In genomic region chr12:131912526-131913274, GRCh38 we compare ENCODE assay signal across 1 cellular context.
TF ChIP-seq lines count a peak whose summit lies in the region.

No MANE protein-coding gene starts in this region.

TF ChIP-seq in HEK293, 187 proteins besides CTCF, POLR2A, EP300 and RAD21 (continued from another document):
- TF ChIP-seq, protein P1, sequence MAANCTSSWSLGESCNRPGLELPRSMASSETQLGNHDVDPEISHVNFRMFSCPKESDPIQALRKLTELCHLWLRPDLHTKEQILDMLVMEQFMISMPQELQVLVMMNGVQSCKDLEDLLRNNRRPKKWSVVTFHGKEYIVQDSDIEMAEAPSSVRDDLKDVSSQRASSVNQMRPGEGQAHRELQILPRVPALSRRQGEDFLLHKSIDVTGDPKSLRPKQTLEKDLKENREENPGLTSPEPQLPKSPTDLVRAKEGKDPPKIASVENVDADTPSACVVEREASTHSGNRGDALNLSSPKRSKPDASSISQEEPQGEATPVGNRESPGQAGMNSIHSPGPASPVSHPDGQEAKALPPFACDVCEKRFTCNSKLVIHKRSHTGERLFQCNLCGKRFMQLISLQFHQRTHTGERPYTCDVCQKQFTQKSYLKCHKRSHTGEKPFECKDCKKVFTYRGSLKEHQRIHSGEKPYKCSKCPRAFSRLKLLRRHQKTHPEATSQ (tag by site-specific recombination; IDR thresholded peaks at IDR 0.05), result no peak
- no peak for TF ChIP-seq MYNN (tag by site-specific recombination; IDR thresholded peaks at IDR 0.05; ENCODE audit: borderline replicate concordance)
- TF ChIP-seq ZNF354C (tag by site-specific recombination; IDR thresholded peaks at IDR 0.05; ENCODE audit: borderline replicate concordance, low read depth), result no peak
- TF ChIP-seq, protein P2, sequence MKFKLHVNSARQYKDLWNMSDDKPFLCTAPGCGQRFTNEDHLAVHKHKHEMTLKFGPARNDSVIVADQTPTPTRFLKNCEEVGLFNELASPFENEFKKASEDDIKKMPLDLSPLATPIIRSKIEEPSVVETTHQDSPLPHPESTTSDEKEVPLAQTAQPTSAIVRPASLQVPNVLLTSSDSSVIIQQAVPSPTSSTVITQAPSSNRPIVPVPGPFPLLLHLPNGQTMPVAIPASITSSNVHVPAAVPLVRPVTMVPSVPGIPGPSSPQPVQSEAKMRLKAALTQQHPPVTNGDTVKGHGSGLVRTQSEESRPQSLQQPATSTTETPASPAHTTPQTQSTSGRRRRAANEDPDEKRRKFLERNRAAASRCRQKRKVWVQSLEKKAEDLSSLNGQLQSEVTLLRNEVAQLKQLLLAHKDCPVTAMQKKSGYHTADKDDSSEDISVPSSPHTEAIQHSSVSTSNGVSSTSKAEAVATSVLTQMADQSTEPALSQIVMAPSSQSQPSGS (tag by site-specific recombination; IDR thresholded peaks at IDR 0.05; ENCODE audit: low read depth), result no peak
- no peak for TF ChIP-seq ZNF623 (tag by site-specific recombination; IDR thresholded peaks at IDR 0.05)
- TF ChIP-seq KLF1 (tag by site-specific recombination; IDR thresholded peaks at IDR 0.05), result peak; percentile 49; the same call in 1 of the 2 replicates
- TF ChIP-seq ZSCAN18 (tag by site-specific recombination; IDR thresholded peaks at IDR 0.05), result no peak
- no peak for TF ChIP-seq ZNF423 (tag by site-specific recombination; IDR thresholded peaks at IDR 0.05)
- TF ChIP-seq KLF7 (tag by site-specific recombination; IDR thresholded peaks at IDR 0.05; ENCODE audit: borderline replicate concordance), result no peak
- TF ChIP-seq ZNF274 (IDR thresholded peaks at IDR 0.05; ENCODE audit: low read length), result no peak
- no peak for TF ChIP-seq ZNF274 (tag by site-specific recombination; IDR thresholded peaks at IDR 0.05; ENCODE audit: borderline replicate concordance)
- no peak for TF ChIP-seq ZNF48 (tag by site-specific recombination; IDR thresholded peaks at IDR 0.05)
- TF ChIP-seq KLF8 (tag by site-specific recombination; IDR thresholded peaks at IDR 0.05), result no peak
- TF ChIP-seq ZNF514 (tag by site-specific recombination; IDR thresholded peaks at IDR 0.05), result no peak
- TF ChIP-seq ZNF621 (tag by site-specific recombination; IDR thresholded peaks at IDR 0.05), result no peak
- TF ChIP-seq PRDM2 (tag by site-specific recombination; IDR thresholded peaks at IDR 0.05; ENCODE audit: borderline replicate concordance), result no peak
- TF ChIP-seq ZNF629 (tag by site-specific recombination; IDR thresholded peaks at IDR 0.05), result 0 out of 2 replicates have a peak, but pooled peaks have one; percentile 27
- TF ChIP-seq ZNF521 (tag by site-specific recombination; IDR thresholded peaks at IDR 0.05), result no peak
- TF ChIP-seq ZNF600 (tag by site-specific recombination; IDR thresholded peaks at IDR 0.05), result peak; percentile 66
- TF ChIP-seq BCL11B (tag by site-specific recombination; IDR thresholded peaks at IDR 0.05; ENCODE audit: low read depth), result no peak
- TF ChIP-seq, protein P3, sequence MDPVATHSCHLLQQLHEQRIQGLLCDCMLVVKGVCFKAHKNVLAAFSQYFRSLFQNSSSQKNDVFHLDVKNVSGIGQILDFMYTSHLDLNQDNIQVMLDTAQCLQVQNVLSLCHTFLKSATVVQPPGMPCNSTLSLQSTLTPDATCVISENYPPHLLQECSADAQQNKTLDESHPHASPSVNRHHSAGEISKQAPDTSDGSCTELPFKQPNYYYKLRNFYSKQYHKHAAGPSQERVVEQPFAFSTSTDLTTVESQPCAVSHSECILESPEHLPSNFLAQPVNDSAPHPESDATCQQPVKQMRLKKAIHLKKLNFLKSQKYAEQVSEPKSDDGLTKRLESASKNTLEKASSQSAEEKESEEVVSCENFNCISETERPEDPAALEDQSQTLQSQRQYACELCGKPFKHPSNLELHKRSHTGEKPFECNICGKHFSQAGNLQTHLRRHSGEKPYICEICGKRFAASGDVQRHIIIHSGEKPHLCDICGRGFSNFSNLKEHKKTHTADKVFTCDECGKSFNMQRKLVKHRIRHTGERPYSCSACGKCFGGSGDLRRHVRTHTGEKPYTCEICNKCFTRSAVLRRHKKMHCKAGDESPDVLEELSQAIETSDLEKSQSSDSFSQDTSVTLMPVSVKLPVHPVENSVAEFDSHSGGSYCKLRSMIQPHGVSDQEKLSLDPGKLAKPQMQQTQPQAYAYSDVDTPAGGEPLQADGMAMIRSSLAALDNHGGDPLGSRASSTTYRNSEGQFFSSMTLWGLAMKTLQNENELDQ (tag by site-specific recombination; IDR thresholded peaks at IDR 0.05; ENCODE audit: low read depth), result no peak
- TF ChIP-seq ZNF175 (tag by site-specific recombination; IDR thresholded peaks at IDR 0.05), result no peak
- TF ChIP-seq ZNF488 (tag by site-specific recombination; IDR thresholded peaks at IDR 0.05), result no peak
- no peak for TF ChIP-seq ZNF433 (tag by site-specific recombination; IDR thresholded peaks at IDR 0.05; ENCODE audit: low read depth)
- TF ChIP-seq ZNF174 (tag by site-specific recombination; IDR thresholded peaks at IDR 0.05), result no peak
- TF ChIP-seq ZNF37A (tag by site-specific recombination; IDR thresholded peaks at IDR 0.05), result no peak
- no peak for TF ChIP-seq ZSCAN30 (tag by site-specific recombination; IDR thresholded peaks at IDR 0.05)
- peak; percentile 52; the same call in 1 of the 2 replicates for TF ChIP-seq ZBTB10 (tag by site-specific recombination; IDR thresholded peaks at IDR 0.05)
- 0 out of 2 replicates have a peak, but pooled peaks have one; percentile 29 for TF ChIP-seq ZNF692 (tag by site-specific recombination; IDR thresholded peaks at IDR 0.05)
- no peak for TF ChIP-seq ZNF529 (tag by site-specific recombination; IDR thresholded peaks at IDR 0.05; ENCODE audit: insufficient replicate concordance)
- TF ChIP-seq GLIS1 (tag by site-specific recombination; IDR thresholded peaks at IDR 0.05), result peak; percentile 98
- TF ChIP-seq EGR2 (tag by site-specific recombination; IDR thresholded peaks at IDR 0.05; ENCODE audit: low read depth), result peak; percentile 85
- TF ChIP-seq KLF17 (tag by site-specific recombination; IDR thresholded peaks at IDR 0.05), result no peak
- no peak for TF ChIP-seq ZNF501 (tag by site-specific recombination; IDR thresholded peaks at IDR 0.05)
- TF ChIP-seq ZNF776 (tag by site-specific recombination; IDR thresholded peaks at IDR 0.05; ENCODE audit: borderline replicate concordance), result no peak
- no peak for TF ChIP-seq ZNF223 (tag by site-specific recombination; IDR thresholded peaks at IDR 0.05)
- TF ChIP-seq ZBTB20 (tag by site-specific recombination; IDR thresholded peaks at IDR 0.05), result peak; percentile 70
- TF ChIP-seq ZNF121 (tag by site-specific recombination; IDR thresholded peaks at IDR 0.05), result no peak
TF ChIP-seq in HEK293: peak in this region for 20.
